In genomic region chr12:92080390-92081285, GRCh38 we compare ENCODE assay signal across 9 cellular contexts.
A peak's percentile ranks its signal among the peaks of the same experiment; 100 is the strongest.
DNase-seq lines count a peak whose midpoint lies in the region; ATAC-seq and TF ChIP-seq lines count a peak whose summit lies in the region.
"Had no signal": no experiment of that assay in that cellular context is flagged by ENCODE, and none has a peak within 500 bp of the region (broad histone marks: within the 10 kb centered on the region; RNA-seq: fewer than 3 reads in every experiment).

No MANE protein-coding gene starts in this region.

- peaks cover 4% of the 10 kb centered on the region for H3K9me3 Mint-ChIP-seq in activated T-helper 1 cell treated with anti-CD3 and anti-CD28 coated beads, Interleukin-12 subunit alpha, Interleukin-12 subunit beta, Interleukin-2, Interleukin-4 antibody, amounts not matched to agents 30 ng/mL and 10 ng/mL and 1 ng/mL, durations not matched to agents 14 hours and 24 hours and 36 hours

- H3K4me3 ChIP-seq in AG09309 (ENCODE audit: control insufficient read depth, low read depth, low read length) (no peak overlapping the region; the same call in 1 of the 2 replicates), lung (no peak overlapping the region)

- H3K4me1 ChIP-seq in lung (ENCODE audit: control insufficient read depth in 2 of 2, insufficient read depth in 2 of 2, low read length in 2 of 2), result peaks cover 0 to 20% of the 10 kb centered on the region in 2 donors

- H3K9me3 ChIP-seq in lung (ENCODE audit: control insufficient read depth in 2 of 2, insufficient read depth in 1 of 2, low read length in 1 of 2), result no peaks in the 10 kb centered on the region

- intact Hi-C loops in activated T-helper 1 cell treated with anti-CD3 and anti-CD28 coated beads, Interleukin-12 subunit alpha, Interleukin-12 subunit beta, Interleukin-2, Interleukin-4 antibody, amounts not matched to agents 30 ng/mL and 10 ng/mL and 1 ng/mL, durations not matched to agents 14 hours and 24 hours and 36 hours (cut with micrococcal nuclease), result no loop called here

- no peaks in the 10 kb centered on the region for H3K27me3 ChIP-seq in lung (ENCODE audit: control insufficient read depth, insufficient read depth)

- H3K4me1 Mint-ChIP-seq in activated T-helper 1 cell treated with anti-CD3 and anti-CD28 coated beads, Interleukin-12 subunit alpha, Interleukin-12 subunit beta, Interleukin-2, Interleukin-4 antibody, amounts not matched to agents 30 ng/mL and 10 ng/mL and 1 ng/mL, durations not matched to agents 14 hours and 24 hours and 36 hours (ENCODE audit: low read depth), result peaks cover 59% of the 10 kb centered on the region

- peak overlapping the region; percentile 1 for H3K4me3 Mint-ChIP-seq in activated T-helper 1 cell treated with anti-CD3 and anti-CD28 coated beads, Interleukin-12 subunit alpha, Interleukin-12 subunit beta, Interleukin-2, Interleukin-4 antibody, amounts not matched to agents 30 ng/mL and 10 ng/mL and 1 ng/mL, durations not matched to agents 14 hours and 24 hours and 36 hours

- H3K27ac Mint-ChIP-seq in activated T-helper 1 cell treated with anti-CD3 and anti-CD28 coated beads, Interleukin-12 subunit alpha, Interleukin-12 subunit beta, Interleukin-2, Interleukin-4 antibody, amounts not matched to agents 30 ng/mL and 10 ng/mL and 1 ng/mL, durations not matched to agents 14 hours and 24 hours and 36 hours, result peak overlapping the region; percentile 74

- TF ChIP-seq CTCF in AG09309 (IDR thresholded peaks at IDR 0.05; ENCODE audit: control insufficient read depth, insufficient read depth, low read depth, low read length, missing control alignments) (no peak), lung (IDR thresholded peaks at IDR 0.05; ENCODE audit: control extremely low read depth, extremely low read depth) (no peak)

- DNase-seq in AG09309 (ENCODE audit: low read depth) (peak; percentile 97), lung (ENCODE audit: low spot score) (no peak), OCI-M2 (lab: John Stamatoyannopoulos, UW; ENCODE audit: unreplicated experiment) (no peak), NCI-H2029 (lab: John Stamatoyannopoulos, UW) (no peak), germinal center (ENCODE audit: low spot score) (no peak)
- no peak for DNase-seq in activated T-helper 1 cell treated with anti-CD3 and anti-CD28 coated beads, Interleukin-12 subunit alpha, Interleukin-12 subunit beta, Interleukin-2, Interleukin-4 antibody, amounts not matched to agents 30 ng/mL and 10 ng/mL and 1 ng/mL, durations not matched to agents 14 hours and 24 hours and 36 hours (ENCODE audit: low spot score)
- DNase-seq: left cardiac atrium had no signal

- H3K27me3 Mint-ChIP-seq in activated T-helper 1 cell treated with anti-CD3 and anti-CD28 coated beads, Interleukin-12 subunit alpha, Interleukin-12 subunit beta, Interleukin-2, Interleukin-4 antibody, amounts not matched to agents 30 ng/mL and 10 ng/mL and 1 ng/mL, durations not matched to agents 14 hours and 24 hours and 36 hours (ENCODE audit: insufficient read depth), result no peaks in the 10 kb centered on the region

- WGBS in lung, 2 donors, result 65 to 80% methylated on average over 7 of the region's 7 CpGs

- no peaks in the 10 kb centered on the region for H3K36me3 ChIP-seq in lung (ENCODE audit: control insufficient read depth in 2 of 2, insufficient read depth in 2 of 2, low read length in 2 of 2)

- H3K36me3 Mint-ChIP-seq in activated T-helper 1 cell treated with anti-CD3 and anti-CD28 coated beads, Interleukin-12 subunit alpha, Interleukin-12 subunit beta, Interleukin-2, Interleukin-4 antibody, amounts not matched to agents 30 ng/mL and 10 ng/mL and 1 ng/mL, durations not matched to agents 14 hours and 24 hours and 36 hours (ENCODE audit: low read depth), result peaks cover 8% of the 10 kb centered on the region

- ATAC-seq in GM19372 (IDR thresholded peaks at IDR 0.05; ENCODE audit: low read depth, unreplicated experiment) (peak; percentile 55), HG03469 (IDR thresholded peaks at IDR 0.05; ENCODE audit: unreplicated experiment) (peak; percentile 53), lung (ENCODE audit: insufficient read depth, low FRiP score) (peak; percentile 70)

- H3K27ac ChIP-seq in lung (ENCODE audit: low read depth in 1 of 2, low read length in 1 of 2), result peak overlapping the region in 1 of 2 donors; percentile 85
